22 cellular contexts compared by ENCODE assay signal in the genomic region with DNA sequence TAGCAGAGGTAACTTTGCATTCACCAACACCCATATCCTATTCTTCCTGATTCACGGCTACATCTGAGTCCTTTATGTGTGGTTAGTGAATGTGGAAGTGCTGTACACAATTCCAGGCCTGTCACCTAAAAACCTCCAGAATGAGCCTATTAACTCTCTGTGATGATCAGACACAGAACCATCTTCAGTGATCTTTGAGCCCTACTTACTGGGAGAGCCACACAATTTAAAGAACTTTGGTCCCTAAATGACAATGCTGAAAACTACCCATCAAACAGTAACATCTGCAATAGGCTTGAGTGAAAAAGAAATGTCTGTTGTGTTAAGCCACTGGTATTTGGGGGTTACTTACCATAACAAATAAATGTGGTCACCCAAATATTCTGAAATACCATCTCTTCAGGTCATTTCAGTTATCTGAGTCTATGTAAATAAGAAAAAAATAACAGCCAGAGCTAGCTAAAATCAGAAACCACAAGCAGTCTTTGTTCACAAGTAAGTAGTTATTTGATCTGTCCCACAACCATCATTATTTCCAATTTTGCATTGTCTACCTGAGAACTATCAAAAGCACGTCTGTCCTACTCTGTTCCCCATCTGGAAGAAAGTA.
A peak's percentile ranks its signal among the peaks of the same experiment; 100 is the strongest.
DNase-seq lines count a peak whose midpoint lies in the region; ATAC-seq and TF ChIP-seq lines count a peak whose summit lies in the region.
"Had no signal": no experiment of that assay in that cellular context is flagged by ENCODE, and none has a peak within 500 bp of the region (broad histone marks: within the 10 kb centered on the region; RNA-seq: fewer than 3 reads in every experiment).

No MANE protein-coding gene starts in this region.

- no peak overlapping the region for H2AFZ ChIP-seq in H9 (ENCODE audit: low read length)
- no peak overlapping the region for H2AFZ ChIP-seq in OCI-LY1 (ENCODE audit: low read length)
- H2AFZ ChIP-seq in neuron (ENCODE audit: low read depth, low read length) = peak overlapping the region; percentile 34

- H3K56ac ChIP-seq in H9 (ENCODE audit: insufficient read length, low read depth, low read length) (no peak overlapping the region), mesendoderm (ENCODE audit: low read length) (no peak overlapping the region)

- no peak overlapping the region for H2BK12ac ChIP-seq in H9 (ENCODE audit: insufficient read length, low read depth, low read length)

- no peaks in the 10 kb centered on the region for H3K9me2 ChIP-seq in OCI-LY1 (ENCODE audit: low read depth, low read length)

- H3K23me2 ChIP-seq in H9 (ENCODE audit: insufficient read length, low read depth, low read length, poor library complexity, severe bottlenecking) = no peaks in the 10 kb centered on the region

- H3K27ac ChIP-seq in H9 (ENCODE audit: insufficient read length, low read depth, low read length) = no peak overlapping the region
- H3K27ac ChIP-seq in OCI-LY1 (ENCODE audit: low read depth, low read length, poor library complexity, severe bottlenecking) = peak overlapping the region; percentile 23
- H3K27ac ChIP-seq in brain microvascular endothelial cell = peak overlapping the region; percentile 93
- H3K27ac ChIP-seq in heart right ventricle = peak overlapping the region in 1 of 10 donors; percentile 7
- H3K27ac ChIP-seq in mesendoderm (ENCODE audit: low read depth, low read length) = no peak overlapping the region
- H3K27ac ChIP-seq: cardiac muscle cell, SJCRH30, testis had no signal

- H2BK15ac ChIP-seq in H9 (ENCODE audit: low read depth, low read length) (no peak overlapping the region), mesendoderm (replicated peaks; ENCODE audit: low read depth) (no peak overlapping the region)

- no peaks in the 10 kb centered on the region for H3K79me2 ChIP-seq in H9 (ENCODE audit: insufficient read depth, low read length)
- H3K79me2 ChIP-seq in OCI-LY1 (ENCODE audit: insufficient read depth, low read length) = no peaks in the 10 kb centered on the region
- H3K79me2 ChIP-seq in mesendoderm (ENCODE audit: control insufficient read depth, insufficient read depth, low read length) = no peaks in the 10 kb centered on the region

- POLR2A ChIA-PET in activated CD4-positive, alpha-beta T cell treated with anti-CD3 and anti-CD28 coated beads for 36 hours (lab: Charles Lee) = no interaction called here

- CTCF ChIA-PET in activated CD4-positive, alpha-beta T cell treated with anti-CD3 and anti-CD28 coated beads for 36 hours (lab: Charles Lee) = no interaction called here

- ATAC-seq in heart right ventricle (no peak), GM21576 (IDR thresholded peaks at IDR 0.05; ENCODE audit: unreplicated experiment) (no peak)
- ATAC-seq in activated CD4-positive, alpha-beta T cell treated with anti-CD3 and anti-CD28 coated beads for 36 hours = no peak
- ATAC-seq: naive thymus-derived CD8-positive, alpha-beta T cell; stimulated activated effector memory CD8-positive, alpha-beta T cell treated with anti-CD3 and anti-CD28 coated beads, Interleukin-12 subunit alpha, Interleukin-12 subunit beta, amount 100 ng/mL, for 72 hours had no signal

- in situ Hi-C loops in brain microvascular endothelial cell (cut with HindIII; ENCODE audit: low pct_ligation_motif_present, low sequenced_read_pairs) = no loop called here

- H4K5ac ChIP-seq in H9 (ENCODE audit: insufficient read length, low read depth, low read length) (no peak overlapping the region), mesendoderm (ENCODE audit: low read length) (no peak overlapping the region)

- peak overlapping the region in 1 of 3 experiments; percentile 24; a peak in 1 of 7 replicates for H3K27ac Mint-ChIP-seq in H9
- no peak overlapping the region for H3K27ac Mint-ChIP-seq in activated CD4-positive, alpha-beta T cell treated with anti-CD3 and anti-CD28 coated beads for 36 hours
- H3K27ac Mint-ChIP-seq: activated naive CD8-positive, alpha-beta T cell treated with anti-CD3 and anti-CD28 coated beads, Interleukin-2, amount 10 ng/mL, durations not matched to agents 7 days and 5 days; naive thymus-derived CD8-positive, alpha-beta T cell; stimulated activated effector memory CD8-positive, alpha-beta T cell treated with anti-CD3 and anti-CD28 coated beads, Interleukin-12 subunit alpha, Interleukin-12 subunit beta, amount 100 ng/mL, for 72 hours had no signal

- no peak overlapping the region for H3K23ac ChIP-seq in H9 (ENCODE audit: insufficient read length, low read depth, low read length)
- no peak overlapping the region for H3K23ac ChIP-seq in mesendoderm (ENCODE audit: low read length)

- H4K91ac ChIP-seq in H9 (ENCODE audit: insufficient read length, low read depth, low read length) = no peak overlapping the region

- H4K20me1 ChIP-seq in H9 (ENCODE audit: control insufficient read depth, insufficient read depth, insufficient read length) (no peaks in the 10 kb centered on the region), OCI-LY1 (ENCODE audit: insufficient read depth, low read length) (no peaks in the 10 kb centered on the region)

- H2BK5ac ChIP-seq in H9 (ENCODE audit: insufficient read length, low read length) = no peak overlapping the region
- H2BK5ac ChIP-seq in mesendoderm (ENCODE audit: low read length) = no peak overlapping the region

- no peak overlapping the region for H2BK20ac ChIP-seq in H9 (ENCODE audit: low read depth, low read length, poor library complexity, severe bottlenecking)

- H3K36me3 Mint-ChIP-seq in H9 (ENCODE audit: insufficient read depth in 1 of 3, low read depth in 3 of 3) = no peaks in the 10 kb centered on the region
- no peaks in the 10 kb centered on the region for H3K36me3 Mint-ChIP-seq in activated CD4-positive, alpha-beta T cell treated with anti-CD3 and anti-CD28 coated beads for 36 hours (ENCODE audit: low read depth)
- H3K36me3 Mint-ChIP-seq: activated naive CD8-positive, alpha-beta T cell treated with anti-CD3 and anti-CD28 coated beads, Interleukin-2, amount 10 ng/mL, durations not matched to agents 7 days and 5 days; naive thymus-derived CD8-positive, alpha-beta T cell; stimulated activated effector memory CD8-positive, alpha-beta T cell treated with anti-CD3 and anti-CD28 coated beads, Interleukin-12 subunit alpha, Interleukin-12 subunit beta, amount 100 ng/mL, for 72 hours had no signal

- DNase-seq in H9 = no peak
- no peak for DNase-seq in brain microvascular endothelial cell
- no peak for DNase-seq in heart right ventricle
- no peak for DNase-seq in mesendoderm
- DNase-seq in activated CD4-positive, alpha-beta T cell treated with anti-CD3 and anti-CD28 coated beads for 36 hours = no peak
- DNase-seq: activated CD8-positive, alpha-beta memory T cell treated with anti-CD3 and anti-CD28 coated beads for 24 hours; activated naive CD8-positive, alpha-beta T cell treated with anti-CD3 and anti-CD28 coated beads, Interleukin-2, amount 10 ng/mL, durations not matched to agents 7 days and 5 days; Calu3; hippocampal formation; naive thymus-derived CD8-positive, alpha-beta T cell; NCI-H187; NCI-H510A treated with DMSO at 0.1 percent for 48 hours; retina; stimulated activated CD4-positive, alpha-beta T cell treated with anti-CD3 and anti-CD28 coated beads, Interleukin-15, amount 100 ng/mL, for 24 hours; testis had no signal

- no peaks in the 10 kb centered on the region for H3F3A ChIP-seq in OCI-LY1 (ENCODE audit: insufficient read depth, low read length)

- no CpG with 5 or more reads among the region's 2 CpGs for WGBS in H9 (ENCODE audit: extremely low coverage, insufficient read length, low lambda C conversion rate)
- WGBS in heart right ventricle, 2 donors = 84 to 89% methylated on average over 2 of the region's 2 CpGs
- WGBS in mesendoderm (ENCODE audit: extremely low coverage, insufficient coverage, low lambda C conversion rate) = no CpG with 5 or more reads among the region's 2 CpGs

- no peak overlapping the region for H3K4me3 ChIP-seq in OCI-LY1 (ENCODE audit: low read depth, low read length, poor library complexity, severe bottlenecking)
- H3K4me3 ChIP-seq in brain microvascular endothelial cell (ENCODE audit: low read depth, low read length) = no peak overlapping the region
- H3K4me3 ChIP-seq in neuron (ENCODE audit: low read length) = no peak overlapping the region
- no peak overlapping the region for H3K4me3 ChIP-seq in heart right ventricle
- H3K4me3 ChIP-seq in mesendoderm (ENCODE audit: low read length) = no peak overlapping the region
- H3K4me3 ChIP-seq: cardiac muscle cell, lung, SJCRH30, testis had no signal

- H2BK120ac ChIP-seq in H9 (ENCODE audit: low read depth, low read length, poor library complexity, severe bottlenecking) = no peak overlapping the region
- no peak overlapping the region for H2BK120ac ChIP-seq in mesendoderm (ENCODE audit: low read depth, low read length)

- H3K9ac ChIP-seq in H9 (ENCODE audit: extremely low read depth, insufficient read length, low read length) (no peak overlapping the region), OCI-LY1 (ENCODE audit: low read length) (no peak overlapping the region), mesendoderm (ENCODE audit: low read length) (no peak overlapping the region)

- H3K27me3 Mint-ChIP-seq in H9 (ENCODE audit: low read depth) = no peaks in the 10 kb centered on the region
- H3K27me3 Mint-ChIP-seq in activated CD4-positive, alpha-beta T cell treated with anti-CD3 and anti-CD28 coated beads for 36 hours = no peaks in the 10 kb centered on the region
- H3K27me3 Mint-ChIP-seq: activated naive CD8-positive, alpha-beta T cell treated with anti-CD3 and anti-CD28 coated beads, Interleukin-2, amount 10 ng/mL, durations not matched to agents 7 days and 5 days; naive thymus-derived CD8-positive, alpha-beta T cell had no signal

- no peaks in the 10 kb centered on the region for H3K9me3 ChIP-seq in H9 (ENCODE audit: control insufficient read depth, low read depth, low read length)
- no peaks in the 10 kb centered on the region for H3K9me3 ChIP-seq in OCI-LY1 (ENCODE audit: low read length)
- no peaks in the 10 kb centered on the region for H3K9me3 ChIP-seq in neuron (ENCODE audit: low read length)
- H3K9me3 ChIP-seq in heart right ventricle = no peaks in the 10 kb centered on the region
- H3K9me3 ChIP-seq: SJCRH30, testis had no signal

- TF ChIP-seq CTCF in H9 (conservative IDR thresholded peaks at IDR 0.05) (no peak), OCI-LY1 (IDR thresholded peaks at IDR 0.05; ENCODE audit: low read length) (no peak), brain microvascular endothelial cell (IDR thresholded peaks at IDR 0.05; ENCODE audit: low read depth, low read length, missing control alignments) (no peak), heart right ventricle (IDR thresholded peaks at IDR 0.05) (no peak)

- no peak overlapping the region for H3K4me2 ChIP-seq in H9 (ENCODE audit: insufficient read depth, insufficient read length, low read length)
- peak overlapping the region; percentile 2; the same call in 1 of the 2 replicates for H3K4me2 ChIP-seq in OCI-LY1 (ENCODE audit: low read length)
- no peak overlapping the region for H3K4me2 ChIP-seq in mesendoderm (ENCODE audit: low read length)

- H3K36me3 ChIP-seq in OCI-LY1 (ENCODE audit: insufficient read depth, low read length) = no peaks in the 10 kb centered on the region
- no peaks in the 10 kb centered on the region for H3K36me3 ChIP-seq in brain microvascular endothelial cell (replicated peaks)
- no peaks in the 10 kb centered on the region for H3K36me3 ChIP-seq in neuron (ENCODE audit: insufficient read depth, low read length)
- no peaks in the 10 kb centered on the region for H3K36me3 ChIP-seq in heart right ventricle
- no peaks in the 10 kb centered on the region for H3K36me3 ChIP-seq in mesendoderm (ENCODE audit: control insufficient read depth, insufficient read depth, low read length)
- H3K36me3 ChIP-seq: cardiac muscle cell, SJCRH30 had no signal

- H3K27me3 ChIP-seq in H9 (ENCODE audit: insufficient read depth, low read length) = no peaks in the 10 kb centered on the region
- H3K27me3 ChIP-seq in OCI-LY1 (ENCODE audit: insufficient read depth, low read length) = no peaks in the 10 kb centered on the region
- H3K27me3 ChIP-seq in brain microvascular endothelial cell (replicated peaks) = no peaks in the 10 kb centered on the region
- no peaks in the 10 kb centered on the region for H3K27me3 ChIP-seq in neuron (ENCODE audit: insufficient read depth, low read length)
- no peaks in the 10 kb centered on the region for H3K27me3 ChIP-seq in heart right ventricle
- no peaks in the 10 kb centered on the region for H3K27me3 ChIP-seq in mesendoderm (ENCODE audit: insufficient read depth, low read length, poor library complexity)
- H3K27me3 ChIP-seq: cardiac muscle cell, SJCRH30, testis had no signal

- H2AK5ac ChIP-seq in H9 (ENCODE audit: insufficient read length, low read length) (no peak overlapping the region), mesendoderm (ENCODE audit: low read length) (no peak overlapping the region)

- peak overlapping the region; percentile 36 for H3T11ph ChIP-seq in H9 (ENCODE audit: low read length)

- H3K4me1 ChIP-seq in H9 (ENCODE audit: insufficient read depth, low read length) = no peaks in the 10 kb centered on the region
- H3K4me1 ChIP-seq in OCI-LY1 (ENCODE audit: insufficient read depth, low read length, severe bottlenecking) = peaks cover 17% of the 10 kb centered on the region
- no peaks in the 10 kb centered on the region for H3K4me1 ChIP-seq in neuron (ENCODE audit: insufficient read depth, low read length)
- peaks cover 0 to 8% (median 0%) of the 10 kb centered on the region in 9 donors for H3K4me1 ChIP-seq in heart right ventricle
- no peaks in the 10 kb centered on the region for H3K4me1 ChIP-seq in mesendoderm (ENCODE audit: control insufficient read depth, low read depth, low read length)
- H3K4me1 ChIP-seq: testis had no signal

- H4K8ac ChIP-seq in H9 (replicated peaks; ENCODE audit: insufficient read length, low read depth, low read length) = no peak overlapping the region
- H4K8ac ChIP-seq in mesendoderm (ENCODE audit: low read depth, low read length) = no peak overlapping the region

- peaks cover 4 to 5% of the 10 kb centered on the region in 2 experiments; a peak in 3 of 4 replicates for H3K4me1 Mint-ChIP-seq in H9
- H3K4me1 Mint-ChIP-seq in activated CD4-positive, alpha-beta T cell treated with anti-CD3 and anti-CD28 coated beads for 36 hours = no peaks in the 10 kb centered on the region
- H3K4me1 Mint-ChIP-seq: activated naive CD8-positive, alpha-beta T cell treated with anti-CD3 and anti-CD28 coated beads, Interleukin-2, amount 10 ng/mL, durations not matched to agents 7 days and 5 days; naive thymus-derived CD8-positive, alpha-beta T cell; stimulated activated effector memory CD8-positive, alpha-beta T cell treated with anti-CD3 and anti-CD28 coated beads, Interleukin-12 subunit alpha, Interleukin-12 subunit beta, amount 100 ng/mL, for 72 hours had no signal

- H3K79me1 ChIP-seq in H9 (ENCODE audit: insufficient read depth, low read depth, low read length, poor library complexity, severe bottlenecking) (no peaks in the 10 kb centered on the region), mesendoderm (ENCODE audit: low read length) (no peaks in the 10 kb centered on the region)

- H3K4ac ChIP-seq in H9 (ENCODE audit: low read depth, low read length) (no peak overlapping the region), mesendoderm (ENCODE audit: low read depth, low read length) (no peak overlapping the region)

- H3K18ac ChIP-seq in H9 (ENCODE audit: insufficient read length, low read depth, low read length) (no peak overlapping the region), mesendoderm (ENCODE audit: low read length) (no peak overlapping the region)

- intact Hi-C loops in heart right ventricle (cut with DNase I) = no loop called here
- intact Hi-C loops in activated CD4-positive, alpha-beta T cell treated with anti-CD3 and anti-CD28 coated beads for 36 hours (cut with DNase I, micrococcal nuclease) = no loop called here

- no peak overlapping the region for H3K14ac ChIP-seq in H9 (ENCODE audit: insufficient read depth, low read length)

- no peak overlapping the region for H3K4me3 Mint-ChIP-seq in H9
- H3K4me3 Mint-ChIP-seq in activated CD4-positive, alpha-beta T cell treated with anti-CD3 and anti-CD28 coated beads for 36 hours = no peak overlapping the region
- H3K4me3 Mint-ChIP-seq: activated naive CD8-positive, alpha-beta T cell treated with anti-CD3 and anti-CD28 coated beads, Interleukin-2, amount 10 ng/mL, durations not matched to agents 7 days and 5 days; naive thymus-derived CD8-positive, alpha-beta T cell; stimulated activated effector memory CD8-positive, alpha-beta T cell treated with anti-CD3 and anti-CD28 coated beads, Interleukin-12 subunit alpha, Interleukin-12 subunit beta, amount 100 ng/mL, for 72 hours had no signal

- H3K9me3 Mint-ChIP-seq in H9 = no peaks in the 10 kb centered on the region
- peaks cover 6% of the 10 kb centered on the region for H3K9me3 Mint-ChIP-seq in activated CD4-positive, alpha-beta T cell treated with anti-CD3 and anti-CD28 coated beads for 36 hours (ENCODE audit: low read depth)
- H3K9me3 Mint-ChIP-seq: activated naive CD8-positive, alpha-beta T cell treated with anti-CD3 and anti-CD28 coated beads, Interleukin-2, amount 10 ng/mL, durations not matched to agents 7 days and 5 days had no signal

Comparison
In these comparisons a context has a peak if more than half of its experiments do, and no peak if none do; other contexts are left out.
1. H3K27ac ChIP-seq: peak in OCI-LY1 (single experiment) and brain microvascular endothelial cell (single experiment); none in H9 (single experiment) and mesendoderm (single experiment).